In genomic region chr2:192196451-192197194, GRCh38 we compare ENCODE assay signal across 8 cellular contexts. TPM values are rescaled to one million over a fixed set of nuclear protein-coding genes. Genes with fewer than 3 reads are reported as not detected.
DNase-seq lines count a peak whose midpoint lies in the region; ATAC-seq and TF ChIP-seq lines count a peak whose summit lies in the region.

No MANE protein-coding gene starts in this region.

- H3K9me3 ChIP-seq in psoas muscle, result no peaks in the 10 kb centered on the region

- no peak overlapping the region for H3K27ac Mint-ChIP-seq in effector memory CD8-positive, alpha-beta T cell

- no peaks in the 10 kb centered on the region for H3K36me3 ChIP-seq in psoas muscle (ENCODE audit: insufficient read depth in 1 of 2, low read depth in 1 of 2)

- ATAC-seq in effector memory CD8-positive, alpha-beta T cell (replicated peaks), result no peak
- no peak for ATAC-seq in psoas muscle

- H3K9me3 Mint-ChIP-seq in effector memory CD8-positive, alpha-beta T cell, result no peaks in the 10 kb centered on the region

- H3K27me3 Mint-ChIP-seq in effector memory CD8-positive, alpha-beta T cell, result peaks cover 61 to 62% of the 10 kb centered on the region in 2 donors

- peaks cover 0 to 67% (median 21%) of the 10 kb centered on the region in 3 donors for H3K27me3 ChIP-seq in psoas muscle (ENCODE audit: insufficient read depth in 3 of 3, low read length in 2 of 3)

- intact Hi-C loops in psoas muscle (cut with DNase I), result no loop called here

- H3K4me1 Mint-ChIP-seq in effector memory CD8-positive, alpha-beta T cell (ENCODE audit: low read depth in 2 of 2), result peaks cover 20 to 26% of the 10 kb centered on the region in 2 donors

- H3K36me3 Mint-ChIP-seq in effector memory CD8-positive, alpha-beta T cell (ENCODE audit: insufficient read depth), result no peaks in the 10 kb centered on the region

- 4 to 6% (median 5%) methylated on average over 14 of the region's 14 CpGs for WGBS in psoas muscle, 3 donors

- no peaks in the 10 kb centered on the region for H3K4me1 ChIP-seq in psoas muscle

- TF ChIP-seq CTCF in psoas muscle (IDR thresholded peaks at IDR 0.05) (no peak), GM10266 (IDR thresholded peaks at IDR 0.05; ENCODE audit: control insufficient read depth, insufficient read depth, low read depth, missing control alignments) (no peak)

- peak overlapping the region; percentile 61 for H3K4me3 ChIP-seq in psoas muscle

- DNase-seq in DMS 273 (lab: John Stamatoyannopoulos, UW; ENCODE audit: unreplicated experiment), result peak; percentile 6
- DNase-seq in DMS 273 treated with DMSO at 0.1 percent for 48 hours (lab: John Stamatoyannopoulos, UW), result no peak
- peak; percentile 1 for DNase-seq in NCI-H69 (lab: John Stamatoyannopoulos, UW)
- DNase-seq in effector memory CD8-positive, alpha-beta T cell, result no peak
- no peak for DNase-seq in psoas muscle
- no peak for DNase-seq in AML-193 (lab: John Stamatoyannopoulos, UW)
- no peak for DNase-seq in NAMALWA (ENCODE audit: low spot score)
- no peak for DNase-seq in GM10266 (ENCODE audit: extremely low spot score)

- no peak overlapping the region for H3K27ac ChIP-seq in psoas muscle

- H3K4me3 Mint-ChIP-seq in effector memory CD8-positive, alpha-beta T cell, result peak overlapping the region; percentile 67 to 85

RNA-seq across cellular contexts. Expression of gene TMEFF2, which starts 1.9 kb away (rescaled TPM):
- under 1 TPM in 1 of 4 donors, not detected in 3; 0.47 TPM for total RNA-seq in psoas muscle
- under 1 TPM in 2 of 3 donors, not detected in 1; 0.07 to 0.16 TPM for polyA plus RNA-seq in psoas muscle

Comparison
In these comparisons a context has a peak if more than half of its experiments do, and no peak if none do; other contexts are left out.
1. DNase-seq: peak in DMS 273 (single experiment) and NCI-H69 (single experiment); none in DMS 273 treated with DMSO at 0.1 percent for 48 hours (single experiment), effector memory CD8-positive, alpha-beta T cell (0 of 3), psoas muscle (0 of 2), AML-193 (0 of 2), NAMALWA (single experiment) and GM10266 (single experiment).